1 cellular context compared by ENCODE assay signal in genomic region chr1:68322096-68322495, GRCh38.
TF ChIP-seq lines count a peak whose summit lies in the region.

No MANE protein-coding gene starts in this region.

TF ChIP-seq in IMR-90, 13 proteins besides CTCF, POLR2A, EP300 and RAD21 (continued from another document):
- TF ChIP-seq USF2 (IDR thresholded peaks at IDR 0.05; ENCODE audit: low read depth, low read length) (no peak), SMC3 (IDR thresholded peaks at IDR 0.05; ENCODE audit: low read depth, low read length) (no peak), MAFK (IDR thresholded peaks at IDR 0.05; ENCODE audit: low read depth, low read length) (no peak), CEBPB (IDR thresholded peaks at IDR 0.05; ENCODE audit: low read depth, low read length) (no peak)
